Comparison of ENCODE assay signal across 8 cellular contexts in genomic region chr9:127899200-127899943, GRCh38. TPM values are rescaled to one million over a fixed set of nuclear protein-coding genes. Genes with fewer than 3 reads are reported as not detected.
DNase-seq lines count a peak whose midpoint lies in the region; ATAC-seq, FAIRE-seq and TF ChIP-seq lines count a peak whose summit lies in the region.

Gene ST6GALNAC6, minus strand, starts transcription at chr9:127899603. Its CDS starts 1,622 bp downstream, at chr9:127897981.

- no peak for TF ChIP-seq POLR2A in GM12892 (IDR thresholded peaks at IDR 0.05; ENCODE audit: low read depth, low read length)

- no peak for TF ChIP-seq CTCF in 22Rv1 (IDR thresholded peaks at IDR 0.05)
- TF ChIP-seq CTCF in epithelial cell of proximal tubule (conservative IDR thresholded peaks at IDR 0.05; ENCODE audit: low read depth, low read length), result no peak

- peak within 1 kb of the TSS; percentile 65 for H3K27ac ChIP-seq in 22Rv1

- DNase-seq in GM12892 (ENCODE audit: insufficient read length), result peak; percentile 93
- peak; percentile 44 to 72 for DNase-seq in NOMO-1 (lab: John Stamatoyannopoulos, UW; ENCODE audit: unreplicated experiment in 2 of 2)
- DNase-seq in activated T-cell treated with anti-CD3 and anti-CD28 coated beads, Interleukin-2, amount 50 U/mL, for 1 hour, result peak; percentile 79
- DNase-seq in epithelial cell of proximal tubule (ENCODE audit: low read depth), result no peak
- DNase-seq in middle frontal gyrus (ENCODE audit: extremely low spot score, low spot score), result peak; percentile 65
- peak; percentile 83 for DNase-seq in stimulated activated CD8-positive, alpha-beta memory T cell treated with anti-CD3 and anti-CD28 coated beads, Interleukin-4, amount 100 ng/mL, for 48 hours

- peak; percentile 81 for FAIRE-seq in GM12892 (lab: Jason Lieb, UNC)

- ATAC-seq in HG02981 (IDR thresholded peaks at IDR 0.05; ENCODE audit: unreplicated experiment), result peak; percentile 61

- H3K4me3 ChIP-seq in epithelial cell of proximal tubule (ENCODE audit: low read depth, low read length), result peak within 1 kb of the TSS; percentile 96

RNA-seq across cellular contexts. Expression of gene ST6GALNAC6, which starts in this region (rescaled TPM):
- polyA plus RNA-seq in GM12892 (2012; ENCODE audit: missing spikeins), result 25.3 TPM
- total RNA-seq in epithelial cell of proximal tubule, result 23.5 and 25.8 TPM in 2 replicates
